29 cellular contexts compared by ENCODE assay signal in the genomic region with DNA sequence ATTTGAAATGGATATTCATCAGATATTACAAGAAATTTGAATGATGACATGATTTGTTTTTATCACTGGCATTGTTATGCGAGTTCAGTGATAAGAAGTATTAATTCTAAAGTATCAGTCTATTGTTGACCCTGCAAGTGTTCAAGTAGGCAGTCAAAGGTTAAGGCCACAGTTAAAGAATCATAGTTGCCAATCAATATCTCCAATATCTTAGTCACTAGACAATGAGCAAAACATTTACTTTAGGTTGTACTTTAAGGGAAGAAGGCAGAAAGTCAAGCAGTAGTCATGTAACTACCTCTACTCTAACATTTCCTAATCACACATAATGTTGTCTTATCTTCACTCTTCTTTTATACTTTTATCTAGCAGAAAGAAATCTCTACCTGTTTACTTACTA.
"Had no signal": no experiment of that assay in that cellular context is flagged by ENCODE, and none has a peak within 500 bp of the region (broad histone marks: within the 10 kb centered on the region; RNA-seq: fewer than 3 reads in every experiment).

No MANE protein-coding gene starts in this region.

- H3K27me3 ChIP-seq: stomach, suprapubic skin, testis, thyroid gland, tibial artery, tibial nerve, transverse colon, upper lobe of left lung, upper lobe of right lung, uterus, vagina had no signal

- H3K27me3 Mint-ChIP-seq: stimulated activated memory B cell treated with anti-CD40 and anti-IgM and Interleukin-4, amounts not matched to agents 10 μg/mL and 1 μg/mL and 100 μg/mL, for 72 hours; stimulated activated naive B cell treated with anti-CD40 and anti-IgM and Interleukin-4, amounts not matched to agents 10 μg/mL and 1 μg/mL and 100 μg/mL, for 72 hours; stimulated activated naive CD8-positive, alpha-beta T cell treated with anti-CD3 and anti-CD28 coated beads, Interleukin-15, amount 100 ng/mL, for 72 hours; stimulated activated naive CD8-positive, alpha-beta T cell treated with anti-CD3 and anti-CD28 coated beads, Interleukin-15, Interleukin-2, amounts not matched to agents 100 ng/mL and 50 ng/mL, for 24 hours; type B pancreatic cell had no signal

- H3K4me3 ChIP-seq: stomach, suprapubic skin, testis, thoracic aorta, thyroid gland, tibial artery, tibial nerve, transverse colon, upper lobe of left lung, upper lobe of right lung, uterus, vagina had no signal

- H3K4me1 Mint-ChIP-seq: stimulated activated effector memory CD8-positive, alpha-beta T cell treated with anti-CD3 and anti-CD28 coated beads, Interleukin-12 subunit alpha, Interleukin-12 subunit beta, amount 100 ng/mL, for 72 hours; stimulated activated memory B cell treated with anti-CD40 and anti-IgM and Interleukin-4, amounts not matched to agents 10 μg/mL and 1 μg/mL and 100 μg/mL, for 72 hours; stimulated activated naive B cell treated with anti-CD40 and anti-IgM and Interleukin-4, amounts not matched to agents 10 μg/mL and 1 μg/mL and 100 μg/mL, for 72 hours; stimulated activated naive CD8-positive, alpha-beta T cell treated with anti-CD3 and anti-CD28 coated beads, Interleukin-15, amount 100 ng/mL, for 72 hours had no signal

- H3K9me3 ChIP-seq: suprapubic skin, testis, thoracic aorta, thyroid gland, tibial nerve, upper lobe of left lung, upper lobe of right lung, uterus, vagina had no signal

- H3K36me3 Mint-ChIP-seq: stimulated activated effector memory CD8-positive, alpha-beta T cell treated with anti-CD3 and anti-CD28 coated beads, Interleukin-12 subunit alpha, Interleukin-12 subunit beta, amount 100 ng/mL, for 72 hours; stimulated activated memory B cell treated with anti-CD40 and anti-IgM and Interleukin-4, amounts not matched to agents 10 μg/mL and 1 μg/mL and 100 μg/mL, for 72 hours; stimulated activated naive B cell treated with anti-CD40 and anti-IgM and Interleukin-4, amounts not matched to agents 10 μg/mL and 1 μg/mL and 100 μg/mL, for 72 hours; type B pancreatic cell had no signal

- FAIRE-seq: urothelium cell line had no signal

- H3K27ac ChIP-seq: stomach, suprapubic skin, testis, thoracic aorta, thyroid gland, tibial artery, tibial nerve, transverse colon, upper lobe of left lung, upper lobe of right lung, uterus, vagina had no signal

- H3K4me1 ChIP-seq: stomach, suprapubic skin, testis, thyroid gland, tibial artery, tibial nerve, transverse colon, upper lobe of right lung, uterus, vagina had no signal

- DNase-seq: stimulated activated CD4-positive, alpha-beta T cell treated with anti-CD3 and anti-CD28 coated beads, Interleukin-2, amount 100 ng/mL, for 48 hours; stimulated activated CD4-positive, alpha-beta T cell treated with anti-CD3 and anti-CD28 coated beads, Interleukin-4, amount 100 ng/mL, for 1 hour; stimulated activated CD4-positive, alpha-beta T cell treated with anti-CD3 and anti-CD28 coated beads, Interleukin-4, amount 100 ng/mL, for 24 hours; stimulated activated CD4-positive, alpha-beta T cell treated with anti-CD3 and anti-CD28 coated beads, Interleukin-4, amount 100 ng/mL, for 4 hours; stimulated activated CD8-positive, alpha-beta memory T cell treated with anti-CD3 and anti-CD28 coated beads, Interleukin-4, amount 100 ng/mL, for 48 hours; stimulated activated naive B cell treated with anti-CD40 and anti-IgM and Interleukin-4, amounts not matched to agents 10 μg/mL and 1 μg/mL and 100 μg/mL, for 72 hours; stimulated activated naive CD4-positive, alpha-beta T cell; stimulated activated naive CD4-positive, alpha-beta T cell treated with Interleukin-2 at 50 U/mL for 16 hours; stimulated activated naive CD8-positive, alpha-beta T cell treated with anti-CD3 and anti-CD28 coated beads, Interleukin-15, amount 100 ng/mL, for 72 hours; stimulated activated naive CD8-positive, alpha-beta T cell treated with anti-CD3 and anti-CD28 coated beads, Interleukin-15, Interleukin-2, amounts not matched to agents 100 U/mL and 50 U/mL, for 24 hours; stomach; substantia nigra; testis; thyroid gland; tibial artery; transverse colon; trophoblast cell; upper lobe of left lung; upper lobe of right lung; uterus had no signal

- H3K4me3 Mint-ChIP-seq: stimulated activated effector memory CD8-positive, alpha-beta T cell treated with anti-CD3 and anti-CD28 coated beads, Interleukin-12 subunit alpha, Interleukin-12 subunit beta, amount 100 ng/mL, for 72 hours; stimulated activated memory B cell treated with anti-CD40 and anti-IgM and Interleukin-4, amounts not matched to agents 10 μg/mL and 1 μg/mL and 100 μg/mL, for 72 hours; stimulated activated naive B cell treated with anti-CD40 and anti-IgM and Interleukin-4, amounts not matched to agents 10 μg/mL and 1 μg/mL and 100 μg/mL, for 72 hours; stimulated activated naive CD8-positive, alpha-beta T cell treated with anti-CD3 and anti-CD28 coated beads, Interleukin-15, amount 100 ng/mL, for 72 hours; stimulated activated naive CD8-positive, alpha-beta T cell treated with anti-CD3 and anti-CD28 coated beads, Interleukin-15, Interleukin-2, amounts not matched to agents 100 ng/mL and 50 ng/mL, for 24 hours; type B pancreatic cell had no signal

- ATAC-seq: stimulated activated effector memory CD8-positive, alpha-beta T cell treated with anti-CD3 and anti-CD28 coated beads, Interleukin-12 subunit alpha, Interleukin-12 subunit beta, amount 100 ng/mL, for 72 hours; stimulated activated memory B cell treated with anti-CD40 and anti-IgM and Interleukin-4, amounts not matched to agents 10 μg/mL and 1 μg/mL and 100 μg/mL, for 72 hours; stimulated activated naive B cell treated with anti-CD40 and anti-IgM and Interleukin-4, amounts not matched to agents 10 μg/mL and 1 μg/mL and 100 μg/mL, for 72 hours; stimulated activated naive CD8-positive, alpha-beta T cell treated with anti-CD3 and anti-CD28 coated beads, Interleukin-15, amount 100 ng/mL, for 72 hours; stimulated activated naive CD8-positive, alpha-beta T cell treated with anti-CD3 and anti-CD28 coated beads, Interleukin-15, Interleukin-2, amounts not matched to agents 100 U/mL and 50 U/mL, for 24 hours; upper lobe of right lung had no signal

- H3K27ac Mint-ChIP-seq: stimulated activated effector memory CD8-positive, alpha-beta T cell treated with anti-CD3 and anti-CD28 coated beads, Interleukin-12 subunit alpha, Interleukin-12 subunit beta, amount 100 ng/mL, for 72 hours; stimulated activated memory B cell treated with anti-CD40 and anti-IgM and Interleukin-4, amounts not matched to agents 10 μg/mL and 1 μg/mL and 100 μg/mL, for 72 hours; stimulated activated naive B cell treated with anti-CD40 and anti-IgM and Interleukin-4, amounts not matched to agents 10 μg/mL and 1 μg/mL and 100 μg/mL, for 72 hours; stimulated activated naive CD8-positive, alpha-beta T cell treated with anti-CD3 and anti-CD28 coated beads, Interleukin-15, Interleukin-2, amounts not matched to agents 100 ng/mL and 50 ng/mL, for 24 hours; type B pancreatic cell had no signal

- H3K36me3 ChIP-seq: stomach, suprapubic skin, thoracic aorta, thyroid gland, tibial artery, tibial nerve, transverse colon, upper lobe of left lung, upper lobe of right lung, uterus, vagina had no signal
